In genomic region chr6:1315201-1315559, GRCh38 we compare ENCODE assay signal across 1 cellular context.
TF ChIP-seq lines count a peak whose summit lies in the region.

No MANE protein-coding gene starts in this region.

TF ChIP-seq in HepG2, 621 proteins besides CTCF, POLR2A, EP300 and RAD21 (continued from another document):
- TF ChIP-seq FOXO4 (CRISPR knock-in tag; conservative IDR thresholded peaks at IDR 0.05): no peak
- no peak for TF ChIP-seq YEATS4 (CRISPR knock-in tag; IDR thresholded peaks at IDR 0.05; ENCODE audit: borderline replicate concordance)
- no peak for TF ChIP-seq ZNF547 (CRISPR knock-in tag; IDR thresholded peaks at IDR 0.05)
- TF ChIP-seq ZNF101 (CRISPR knock-in tag; IDR thresholded peaks at IDR 0.05; ENCODE audit: borderline replicate concordance, low read depth): no peak
- TF ChIP-seq SALL2 (CRISPR knock-in tag; IDR thresholded peaks at IDR 0.05): no peak
- TF ChIP-seq ZC3H13 (CRISPR knock-in tag; IDR thresholded peaks at IDR 0.05): no peak; the same call in 1 of the 2 replicates
- no peak for TF ChIP-seq CBFB (CRISPR knock-in tag; IDR thresholded peaks at IDR 0.05)
- no peak for TF ChIP-seq NR2F2 (IDR thresholded peaks at IDR 0.05; ENCODE audit: borderline replicate concordance, low read depth)
- TF ChIP-seq NFRKB (IDR thresholded peaks at IDR 0.05): no peak
- no peak for TF ChIP-seq NONO (IDR thresholded peaks at IDR 0.05)
- no peak; the same call in 1 of the 2 replicates for TF ChIP-seq NONO (CRISPR knock-in tag; conservative IDR thresholded peaks at IDR 0.05)
- TF ChIP-seq DNMT3B (CRISPR knock-in tag; conservative IDR thresholded peaks at IDR 0.05): 0 out of 2 replicates have a peak, but pooled peaks have one; percentile 27
- TF ChIP-seq AKNA (CRISPR knock-in tag; IDR thresholded peaks at IDR 0.05; ENCODE audit: borderline replicate concordance): no peak
